ENCODE assay signal across 8 cellular contexts in the genomic region with DNA sequence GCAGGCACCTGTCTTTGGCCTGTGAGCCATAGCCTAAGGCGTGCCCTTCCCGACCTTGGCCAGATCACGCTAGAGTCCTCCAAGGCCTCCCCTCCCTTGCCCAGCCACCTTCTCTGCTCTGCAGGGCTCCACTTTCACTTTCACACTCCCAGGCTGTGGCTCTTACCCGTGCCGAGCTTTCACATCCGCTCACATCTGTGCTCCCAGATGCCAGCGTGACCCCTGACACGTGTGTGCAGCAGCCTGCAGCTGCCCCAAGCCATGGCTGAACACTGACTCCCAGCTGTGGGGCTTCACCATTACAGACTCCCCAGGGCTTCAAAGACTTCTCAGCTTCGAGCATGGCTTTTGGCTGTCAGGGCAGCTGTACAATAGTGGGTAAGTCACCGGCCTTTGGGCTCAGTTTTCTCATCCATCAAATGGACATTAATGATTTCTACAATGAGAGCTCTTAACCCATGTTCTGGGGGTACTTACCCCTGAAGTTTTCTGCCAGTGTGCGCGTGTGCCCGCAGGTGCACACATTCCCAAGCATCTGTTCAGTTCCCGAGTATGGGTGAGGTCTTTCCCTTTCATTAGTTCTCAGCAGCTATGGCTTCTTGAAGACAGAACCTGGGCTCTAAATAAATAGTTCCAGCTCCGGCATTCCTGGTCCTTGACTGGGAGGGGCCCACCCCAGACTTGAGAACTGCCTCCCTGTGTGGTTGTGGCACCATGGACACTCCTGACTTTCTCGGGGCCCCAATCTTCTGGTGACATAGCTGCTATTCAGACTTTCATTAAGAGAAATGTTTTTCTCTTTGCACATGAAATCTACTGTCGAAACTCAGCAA.
A peak's percentile ranks its signal among the peaks of the same experiment; 100 is the strongest.
DNase-seq lines count a peak whose midpoint lies in the region; ATAC-seq and TF ChIP-seq lines count a peak whose summit lies in the region.

No MANE protein-coding gene starts in this region.

- DNase-seq in AG10803 (ENCODE audit: low read depth) (peak; percentile 83), GM19240 (ENCODE audit: insufficient read length, low spot score) (peak; percentile 92), mucosa of gallbladder (ENCODE audit: low spot score) (peak; percentile 81), mesendoderm (no peak)
- peak; percentile 93 for DNase-seq in activated CD4-positive, alpha-beta T cell treated with anti-CD3 and anti-CD28 coated beads for 36 hours
- DNase-seq in stimulated activated CD8-positive, alpha-beta memory T cell treated with anti-CD3 and anti-CD28 coated beads, Interleukin-7, amount 100 ng/mL, for 24 hours (ENCODE audit: low read depth): peak; percentile 40

- H3K23ac ChIP-seq in mesendoderm (ENCODE audit: low read length): no peak overlapping the region

- no peaks in the 10 kb centered on the region for H3K9me3 Mint-ChIP-seq in activated CD4-positive, alpha-beta T cell treated with anti-CD3 and anti-CD28 coated beads for 36 hours (ENCODE audit: low read depth)
- H3K9me3 Mint-ChIP-seq in dendritic cell treated with granulocyte-macrophage colony-stimulating factor and Interleukin-4, amounts not matched to agents 40 ng/mL and 50 ng/mL, for 4 days: no peaks in the 10 kb centered on the region

- H4K8ac ChIP-seq in mesendoderm (ENCODE audit: low read depth, low read length): no peak overlapping the region

- H3K56ac ChIP-seq in mesendoderm (ENCODE audit: low read length): no peak overlapping the region

- H3K79me1 ChIP-seq in mesendoderm (ENCODE audit: low read length): no peaks in the 10 kb centered on the region

- peak; percentile 79 for ATAC-seq in HG03442 (IDR thresholded peaks at IDR 0.05; ENCODE audit: unreplicated experiment)
- peak; percentile 77 for ATAC-seq in activated CD4-positive, alpha-beta T cell treated with anti-CD3 and anti-CD28 coated beads for 36 hours

- no CpG with 5 or more reads among the region's 17 CpGs for WGBS in mesendoderm (ENCODE audit: extremely low coverage, insufficient coverage, low lambda C conversion rate)

- no peak overlapping the region for H2BK15ac ChIP-seq in mesendoderm (replicated peaks; ENCODE audit: low read depth)

- no peak overlapping the region for H3K18ac ChIP-seq in mesendoderm (ENCODE audit: low read length)

- H3K4ac ChIP-seq in mesendoderm (ENCODE audit: low read depth, low read length): no peak overlapping the region

- no peak overlapping the region for H2BK5ac ChIP-seq in mesendoderm (ENCODE audit: low read length)

- intact Hi-C loops in activated CD4-positive, alpha-beta T cell treated with anti-CD3 and anti-CD28 coated beads for 36 hours (cut with DNase I, micrococcal nuclease): loop anchor here (1.0 to 5.0 kb wide), 7 partner anchors 25 to 360 kb away; a partner anchor contains a TSS
- intact Hi-C loops in dendritic cell treated with granulocyte-macrophage colony-stimulating factor and Interleukin-4, amounts not matched to agents 40 ng/mL and 50 ng/mL, for 4 days (cut with micrococcal nuclease): loop anchor here (5.0 kb wide), 2 partner anchors 35 to 60 kb away; no protein-coding TSS in a partner anchor

- peak overlapping the region; percentile 86 for H3K27ac Mint-ChIP-seq in activated CD4-positive, alpha-beta T cell treated with anti-CD3 and anti-CD28 coated beads for 36 hours
- H3K27ac Mint-ChIP-seq in dendritic cell treated with granulocyte-macrophage colony-stimulating factor and Interleukin-4, amounts not matched to agents 40 ng/mL and 50 ng/mL, for 4 days: peak overlapping the region; percentile 93

- peaks cover 94% of the 10 kb centered on the region for H3K4me1 Mint-ChIP-seq in activated CD4-positive, alpha-beta T cell treated with anti-CD3 and anti-CD28 coated beads for 36 hours
- peaks cover 92% of the 10 kb centered on the region for H3K4me1 Mint-ChIP-seq in dendritic cell treated with granulocyte-macrophage colony-stimulating factor and Interleukin-4, amounts not matched to agents 40 ng/mL and 50 ng/mL, for 4 days (ENCODE audit: low read depth)

- TF ChIP-seq CTCF in AG10803 (conservative IDR thresholded peaks at IDR 0.05; ENCODE audit: low read length): peak; percentile 47

- no peaks in the 10 kb centered on the region for H3K36me3 ChIP-seq in mesendoderm (ENCODE audit: control insufficient read depth, insufficient read depth, low read length)

- H4K5ac ChIP-seq in mesendoderm (ENCODE audit: low read length): no peak overlapping the region

- no peaks in the 10 kb centered on the region for H3K4me1 ChIP-seq in mesendoderm (ENCODE audit: control insufficient read depth, low read depth, low read length)

- no peak overlapping the region for H2BK120ac ChIP-seq in mesendoderm (ENCODE audit: low read depth, low read length)

- CTCF ChIA-PET in activated CD4-positive, alpha-beta T cell treated with anti-CD3 and anti-CD28 coated beads for 36 hours (lab: Charles Lee): interaction anchor here (0.6 to 15.9 kb wide), 20 partner anchors 10 to 307 kb away, joined by 3 to 502 read pairs (median 4); a partner anchor contains a TSS

- H3K79me2 ChIP-seq in mesendoderm (ENCODE audit: control insufficient read depth, insufficient read depth, low read length): no peaks in the 10 kb centered on the region

- H3K9ac ChIP-seq in mesendoderm (ENCODE audit: low read length): no peak overlapping the region

- no peak overlapping the region for H3K27ac ChIP-seq in mesendoderm (ENCODE audit: low read depth, low read length)

- H3K4me3 ChIP-seq in AG10803 (ENCODE audit: low read length) (peak overlapping the region; percentile 29), mesendoderm (ENCODE audit: low read length) (no peak overlapping the region)

- POLR2A ChIA-PET in activated CD4-positive, alpha-beta T cell treated with anti-CD3 and anti-CD28 coated beads for 36 hours (lab: Charles Lee): interaction anchor here (0.6 to 1.1 kb wide), 5 partner anchors 65 to 172 kb away, joined by 3 to 5 read pairs (median 3); a partner anchor contains a TSS

- H3K4me2 ChIP-seq in mesendoderm (ENCODE audit: low read length): no peak overlapping the region

- H3K4me3 Mint-ChIP-seq in activated CD4-positive, alpha-beta T cell treated with anti-CD3 and anti-CD28 coated beads for 36 hours: peak overlapping the region; percentile 81
- peak overlapping the region; percentile 75 for H3K4me3 Mint-ChIP-seq in dendritic cell treated with granulocyte-macrophage colony-stimulating factor and Interleukin-4, amounts not matched to agents 40 ng/mL and 50 ng/mL, for 4 days

- H3K27me3 Mint-ChIP-seq in activated CD4-positive, alpha-beta T cell treated with anti-CD3 and anti-CD28 coated beads for 36 hours: no peaks in the 10 kb centered on the region
- H3K27me3 Mint-ChIP-seq in dendritic cell treated with granulocyte-macrophage colony-stimulating factor and Interleukin-4, amounts not matched to agents 40 ng/mL and 50 ng/mL, for 4 days: no peaks in the 10 kb centered on the region

- H3K36me3 Mint-ChIP-seq in activated CD4-positive, alpha-beta T cell treated with anti-CD3 and anti-CD28 coated beads for 36 hours (ENCODE audit: low read depth): peaks cover 51% of the 10 kb centered on the region
- H3K36me3 Mint-ChIP-seq in dendritic cell treated with granulocyte-macrophage colony-stimulating factor and Interleukin-4, amounts not matched to agents 40 ng/mL and 50 ng/mL, for 4 days (ENCODE audit: low read depth): peaks cover 45% of the 10 kb centered on the region

- no peak overlapping the region for H2AK5ac ChIP-seq in mesendoderm (ENCODE audit: low read length)

- no peaks in the 10 kb centered on the region for H3K27me3 ChIP-seq in mesendoderm (ENCODE audit: insufficient read depth, low read length, poor library complexity)
